In the genomic region with DNA sequence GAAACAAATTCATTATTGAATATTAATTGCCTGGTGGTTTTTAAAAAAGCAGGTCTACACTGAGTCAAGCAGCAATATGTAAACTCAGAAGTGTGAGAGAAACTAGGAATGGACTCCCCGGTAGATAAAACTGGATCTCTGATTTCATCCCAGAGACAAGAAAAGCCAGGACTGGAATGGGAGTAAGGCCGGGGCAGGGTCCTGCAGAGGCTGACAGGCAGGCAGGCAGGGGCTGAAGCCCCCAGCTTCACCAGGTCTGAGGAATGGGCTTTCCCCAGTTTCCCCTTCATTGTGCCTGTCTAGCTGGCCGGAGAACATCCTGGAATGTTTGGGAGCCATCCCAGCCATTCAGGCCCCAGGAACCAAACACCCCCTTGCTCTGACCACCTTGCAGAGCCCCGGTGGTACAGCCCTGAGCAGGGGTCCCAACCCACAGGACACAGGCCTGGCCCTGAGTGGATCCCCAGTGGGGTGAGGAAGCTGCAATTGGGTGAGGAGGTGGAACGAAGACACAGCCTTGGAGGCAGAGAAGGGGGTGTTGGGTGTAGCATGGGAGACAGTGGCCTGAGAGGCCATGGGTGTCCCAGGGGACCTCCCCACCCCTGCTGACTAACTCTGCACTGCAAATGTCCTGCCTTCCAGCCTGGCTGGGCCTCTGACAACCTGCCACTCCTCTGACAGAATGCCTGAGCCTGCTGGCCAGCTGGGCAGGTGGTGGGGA, we compare ENCODE assay signal across 17 cellular contexts. TPM values are rescaled to one million over a fixed set of nuclear protein-coding genes. Genes with fewer than 3 reads are reported as not detected.
A peak's percentile ranks its signal among the peaks of the same experiment; 100 is the strongest.
DNase-seq lines count a peak whose midpoint lies in the region; ATAC-seq and TF ChIP-seq lines count a peak whose summit lies in the region.
"Had no signal": no experiment of that assay in that cellular context is flagged by ENCODE, and none has a peak within 500 bp of the region (broad histone marks: within the 10 kb centered on the region; RNA-seq: fewer than 3 reads in every experiment).

No MANE protein-coding gene starts in this region.

- H3K79me2 ChIP-seq in OCI-LY7 (ENCODE audit: insufficient read depth, low read depth, low read length): no peaks in the 10 kb centered on the region

- H3K27me3 Mint-ChIP-seq in WTC11 (ENCODE audit: low read depth) (no peaks in the 10 kb centered on the region), osteocyte (ENCODE audit: unreplicated experiment) (no peaks in the 10 kb centered on the region)

- CTCF ChIA-PET in IMR-90 (lab: Yijun Ruan, JAX) (interaction anchor here (1.1 kb wide), 1 partner anchor 31 kb away, joined by 4 read pairs; a partner anchor contains a TSS), WTC11 (lab: Charles Lee) (no interaction called here), OCI-LY7 (lab: Charles Lee; ENCODE audit: unreplicated experiment) (no interaction called here)

- H2BK5ac ChIP-seq in IMR-90 (ENCODE audit: low read depth, low read length, poor library complexity, severe bottlenecking) (no peak overlapping the region), mesenchymal stem cell (ENCODE audit: low read depth, low read length, poor library complexity, severe bottlenecking) (no peak overlapping the region)

- H3K36me3 Mint-ChIP-seq in WTC11 (no peaks in the 10 kb centered on the region), osteocyte (ENCODE audit: unreplicated experiment) (no peaks in the 10 kb centered on the region)
- H3K36me3 Mint-ChIP-seq: CD4-positive, CD25-positive, alpha-beta regulatory T cell; IgD-negative memory B cell had no signal

- no peak overlapping the region for H2BK20ac ChIP-seq in IMR-90 (ENCODE audit: low read depth, low read length)

- H2AK9ac ChIP-seq in IMR-90 (replicated peaks; ENCODE audit: low read depth, low read length, poor library complexity): no peak overlapping the region

- H3K4me3 ChIP-seq in IMR-90 (ENCODE audit: insufficient read depth, low read depth, low read length) (no peak overlapping the region), mesenchymal stem cell (ENCODE audit: insufficient read depth in 1 of 2, low read depth in 1 of 2, low read length in 2 of 2) (no peak overlapping the region), OCI-LY7 (ENCODE audit: low read depth, low read length, poor library complexity, severe bottlenecking) (no peak overlapping the region), uterus (no peak overlapping the region)
- H3K4me3 ChIP-seq: SJSA1 had no signal

- H3K9me1 ChIP-seq in IMR-90 (ENCODE audit: insufficient read depth, low read length): no peaks in the 10 kb centered on the region

- DNase-seq in IMR-90 (no peak), WTC11 (ENCODE audit: low spot score) (no peak), mesenchymal stem cell (no peak), osteocyte (ENCODE audit: extremely low spot score, unreplicated experiment) (peak; percentile 70), OCI-LY7 (ENCODE audit: low spot score) (no peak), NCI-H1694 treated with DMSO at 0.1 percent for 48 hours (lab: John Stamatoyannopoulos, UW) (no peak), uterus (no peak)
- DNase-seq: CD4-positive, CD25-positive, alpha-beta regulatory T cell; DMS79; GOT3; NCI-H1417; NCI-H187; NCI-H446; NCI-H526; OCI-M1 had no signal

- POLR2A ChIA-PET in IMR-90 (lab: Charles Lee; ENCODE audit: unreplicated experiment): no interaction called here
- POLR2A ChIA-PET in WTC11 (lab: Charles Lee): no interaction called here
- POLR2A ChIA-PET in OCI-LY7 (lab: Charles Lee): no interaction called here

- no peaks in the 10 kb centered on the region for H3K4me1 ChIP-seq in IMR-90 (ENCODE audit: control insufficient read depth, insufficient read depth, low read length)
- H3K4me1 ChIP-seq in mesenchymal stem cell (ENCODE audit: control insufficient read depth, insufficient read depth, low read depth, low read length): no peaks in the 10 kb centered on the region
- no peaks in the 10 kb centered on the region for H3K4me1 ChIP-seq in OCI-LY7 (ENCODE audit: insufficient read depth, low read length, poor library complexity, severe bottlenecking)
- H3K4me1 ChIP-seq in uterus: no peaks in the 10 kb centered on the region
- H3K4me1 ChIP-seq: SJSA1 had no signal

- H4K8ac ChIP-seq in IMR-90 (ENCODE audit: low read depth in 2 of 2, low read length in 2 of 2) (no peak overlapping the region), mesenchymal stem cell (ENCODE audit: low read length) (peak overlapping the region; percentile 36)

- TF ChIP-seq RAD21 in IMR-90 (IDR thresholded peaks at IDR 0.05; ENCODE audit: low read length): no peak

- H3K36me3 ChIP-seq in IMR-90 (ENCODE audit: control insufficient read depth, insufficient read depth, low read length) (no peaks in the 10 kb centered on the region), mesenchymal stem cell (ENCODE audit: control insufficient read depth in 1 of 2, insufficient read depth in 2 of 2, low read depth in 1 of 2, low read length in 2 of 2) (no peaks in the 10 kb centered on the region), OCI-LY7 (ENCODE audit: insufficient read depth, low read length) (no peaks in the 10 kb centered on the region), uterus (no peaks in the 10 kb centered on the region)
- H3K36me3 ChIP-seq: SJSA1 had no signal

- in situ Hi-C loops in IMR-90 (cut with MboI; ENCODE audit: low sequenced_read_pairs): no loop called here

- H3K27me3 ChIP-seq in IMR-90 (ENCODE audit: control insufficient read depth, insufficient read depth, low read length): peaks cover 20% of the 10 kb centered on the region
- H3K27me3 ChIP-seq in mesenchymal stem cell (ENCODE audit: control insufficient read depth in 1 of 2, insufficient read depth in 1 of 2, low read length in 2 of 2): peaks cover 3 to 17% of the 10 kb centered on the region in 2 experiments
- H3K27me3 ChIP-seq in uterus: no peaks in the 10 kb centered on the region

- H3K14ac ChIP-seq in IMR-90 (replicated peaks; ENCODE audit: low read depth, low read length): no peak overlapping the region
- H3K14ac ChIP-seq in mesenchymal stem cell (ENCODE audit: low read length in 2 of 2): peak overlapping the region in 1 of 2 experiments; percentile 61

- H2BK15ac ChIP-seq in IMR-90 (ENCODE audit: low read depth, low read length): no peak overlapping the region
- H2BK15ac ChIP-seq in mesenchymal stem cell (ENCODE audit: low read depth, poor library complexity, severe bottlenecking): no peak overlapping the region

- H3K9me3 ChIP-seq in IMR-90 (ENCODE audit: control insufficient read depth, insufficient read depth, low read length) (no peaks in the 10 kb centered on the region), mesenchymal stem cell (ENCODE audit: control insufficient read depth, low read length) (no peaks in the 10 kb centered on the region), OCI-LY7 (ENCODE audit: low read length) (no peaks in the 10 kb centered on the region), uterus (no peaks in the 10 kb centered on the region)
- H3K9me3 ChIP-seq: SJSA1 had no signal

- no peak for TF ChIP-seq CTCF in IMR-90 (conservative IDR thresholded peaks at IDR 0.05; ENCODE audit: low read depth, low read length)
- no peak for TF ChIP-seq CTCF in WTC11 (IDR thresholded peaks at IDR 0.05)
- TF ChIP-seq CTCF in osteocyte (IDR thresholded peaks at IDR 0.05): no peak
- TF ChIP-seq CTCF in OCI-LY7 (conservative IDR thresholded peaks at IDR 0.05; ENCODE audit: low read length): no peak
- TF ChIP-seq CTCF in uterus (IDR thresholded peaks at IDR 0.05): no peak

- peak overlapping the region in 1 of 2 experiments; percentile 35 for H2BK12ac ChIP-seq in mesenchymal stem cell (ENCODE audit: low read length in 2 of 2)

- H3K27ac Mint-ChIP-seq in WTC11 (no peak overlapping the region), osteocyte (ENCODE audit: unreplicated experiment) (no peak overlapping the region)
- H3K27ac Mint-ChIP-seq: CD4-positive, CD25-positive, alpha-beta regulatory T cell had no signal

- H3K4me2 ChIP-seq in IMR-90 (ENCODE audit: low read depth, low read length) (no peak overlapping the region), mesenchymal stem cell (ENCODE audit: low read length, poor library complexity, severe bottlenecking) (no peak overlapping the region), OCI-LY7 (ENCODE audit: low read length) (no peak overlapping the region)

- dilution Hi-C loops in IMR-90 (cut with HindIII; ENCODE audit: low sequenced_read_pairs, unreplicated experiment): no loop called here

- H3K9ac ChIP-seq in IMR-90 (ENCODE audit: low read depth, low read length) (no peak overlapping the region), mesenchymal stem cell (ENCODE audit: low read length) (no peak overlapping the region)

- H3K4ac ChIP-seq in IMR-90 (ENCODE audit: low read depth, low read length): no peak overlapping the region
- H3K4ac ChIP-seq in mesenchymal stem cell (ENCODE audit: low read depth in 1 of 2, low read length in 2 of 2): no peak overlapping the region

- ATAC-seq in IMR-90 (ENCODE audit: low read depth) (peak; percentile 36; the same call in 1 of the 2 replicates), WTC11 (peak; percentile 27)

- TF ChIP-seq POLR2A in IMR-90 (IDR thresholded peaks at IDR 0.05; ENCODE audit: low read depth, low read length): no peak
- no peak for TF ChIP-seq POLR2A in uterus (IDR thresholded peaks at IDR 0.05)

- H2BK120ac ChIP-seq in IMR-90 (ENCODE audit: low read depth, low read length) (no peak overlapping the region), mesenchymal stem cell (ENCODE audit: low read depth, low read length) (no peak overlapping the region)

- H4K5ac ChIP-seq in IMR-90 (ENCODE audit: low read depth, low read length): no peak overlapping the region

- H4K91ac ChIP-seq in IMR-90 (ENCODE audit: insufficient read depth, low read depth, low read length) (no peak overlapping the region), mesenchymal stem cell (ENCODE audit: low read length) (no peak overlapping the region)

- H3K18ac ChIP-seq in IMR-90 (ENCODE audit: low read depth, low read length) (no peak overlapping the region), mesenchymal stem cell (ENCODE audit: low read depth in 1 of 2, low read length in 2 of 2) (no peak overlapping the region)

- no peaks in the 10 kb centered on the region for H3K79me1 ChIP-seq in IMR-90 (ENCODE audit: low read depth in 1 of 2, low read length in 2 of 2)
- no peaks in the 10 kb centered on the region for H3K79me1 ChIP-seq in mesenchymal stem cell (replicated peaks; ENCODE audit: low read length, poor library complexity, severe bottlenecking)

- H4K20me1 ChIP-seq in IMR-90 (ENCODE audit: insufficient read depth, low read length) (no peaks in the 10 kb centered on the region), OCI-LY7 (ENCODE audit: insufficient read depth, low read length) (no peaks in the 10 kb centered on the region)

- H3K56ac ChIP-seq in IMR-90 (ENCODE audit: extremely low read depth, insufficient read depth, low read length): no peak overlapping the region

- BruUV-seq in IMR-90 (replicated peaks; lab: Mats Ljungman, UMichigan): no TSS peak
- BruUV-seq in OCI-LY7 (replicated peaks; lab: Mats Ljungman, UMichigan): no TSS peak

- H3K9me2 ChIP-seq in OCI-LY7 (ENCODE audit: insufficient read depth, low read length): no peaks in the 10 kb centered on the region

- H3K4me3 Mint-ChIP-seq in WTC11: no peak overlapping the region
- no peak overlapping the region for H3K4me3 Mint-ChIP-seq in osteocyte (ENCODE audit: unreplicated experiment)
- H3K4me3 Mint-ChIP-seq: CD4-positive, CD25-positive, alpha-beta regulatory T cell; IgD-negative memory B cell had no signal

- no peak overlapping the region for H2AFZ ChIP-seq in IMR-90 (replicated peaks; ENCODE audit: low read length, poor library complexity)
- no peak overlapping the region for H2AFZ ChIP-seq in mesenchymal stem cell (ENCODE audit: low read depth, low read length)
- no peak overlapping the region for H2AFZ ChIP-seq in OCI-LY7 (ENCODE audit: low read length)

- intact Hi-C loops in IMR-90 (cut with micrococcal nuclease): no loop called here
- intact Hi-C loops in OCI-LY7 (cut with micrococcal nuclease; ENCODE audit: unreplicated experiment): no loop called here
- intact Hi-C loops in uterus (cut with DNase I; ENCODE audit: low total_unique reads): no loop called here

- H3K9me3 Mint-ChIP-seq in WTC11: no peaks in the 10 kb centered on the region
- no peaks in the 10 kb centered on the region for H3K9me3 Mint-ChIP-seq in osteocyte (ENCODE audit: unreplicated experiment)
- H3K9me3 Mint-ChIP-seq: IgD-negative memory B cell had no signal

- no peak overlapping the region for H3K27ac ChIP-seq in IMR-90 (ENCODE audit: insufficient read depth, low read length)
- H3K27ac ChIP-seq in mesenchymal stem cell (ENCODE audit: low read length, poor library complexity, severe bottlenecking): no peak overlapping the region
- no peak overlapping the region for H3K27ac ChIP-seq in OCI-LY7 (ENCODE audit: low read depth, low read length, poor library complexity, severe bottlenecking)
- no peak overlapping the region for H3K27ac ChIP-seq in uterus
- H3K27ac ChIP-seq: SJSA1 had no signal

- whole genome bisulfite sequencing in IMR-90 (ENCODE audit: extremely low coverage in 2 of 2, insufficient read length in 1 of 2), 2 experiments: 17% methylated on average over 2 of the region's 5 CpGs; no CpG with 5 or more reads in 1 of the 2 experiments
- 66% methylated on average over 5 of the region's 5 CpGs for WGBS in mesenchymal stem cell

- H2AK5ac ChIP-seq in IMR-90 (ENCODE audit: low read depth, low read length) (no peak overlapping the region), mesenchymal stem cell (ENCODE audit: low read length, severe bottlenecking) (no peak overlapping the region)

- H3K23ac ChIP-seq in IMR-90 (ENCODE audit: low read depth, low read length) (no peak overlapping the region), mesenchymal stem cell (ENCODE audit: low read length in 2 of 2) (peak overlapping the region in 1 of 2 experiments; percentile 19)

- H3K4me1 Mint-ChIP-seq in WTC11 (peaks cover 6% of the 10 kb centered on the region; the same call in 1 of the 2 replicates), osteocyte (ENCODE audit: unreplicated experiment) (no peaks in the 10 kb centered on the region)
- H3K4me1 Mint-ChIP-seq: CD4-positive, CD25-positive, alpha-beta regulatory T cell; IgD-negative memory B cell had no signal

RNA-seq across cellular contexts. Expression of a gene that starts 31.7 kb away (rescaled TPM):
- total RNA-seq in IMR-90 (2012; rRNA removed) (2.5 and 3.0 TPM in 2 replicates), WTC11 (2021) (3.1 to 4.1 TPM (median 3.3 TPM) in 3 replicates), osteocyte (6.3 and 8.5 TPM in 2 replicates), OCI-LY7 (2022) (5.3 and 6.7 TPM in 2 replicates), uterus (10 to 100 TPM in 1 of 4 donors, 1 to 10 TPM in 2, under 1 TPM in 1; 0.26 to 12.7 (median 6.5) TPM)
- 2.3 and 3.4 TPM in 2 replicates for polyA plus RNA-seq in IMR-90 (2012; rRNA removed)
- polyA plus RNA-seq in IMR-90 (2012; cell fraction: cytosol; rRNA removed): 1.6 and 2.0 TPM in 2 replicates
- polyA plus RNA-seq in IMR-90 (2012; cell fraction: nucleus; rRNA removed; ENCODE audit: low replicate concordance): 7.3 and 13.9 TPM in 2 replicates
- 2.0 TPM for polyA plus RNA-seq in mesenchymal stem cell (2013, experiment 1 of 2)
- polyA plus RNA-seq in mesenchymal stem cell (2013, experiment 2 of 2): 2.1 TPM
- 7.0 and 7.2 TPM in 2 replicates for total RNA-seq in OCI-LY7 (2014; rRNA removed; shearing (Covaris generic))

RNA-seq across cellular contexts. Expression of a gene that starts 32.8 kb away (rescaled TPM):
- total RNA-seq in IMR-90 (2012; rRNA removed) (under 0.01 TPM in 1 of 2 replicates, not detected in the other), WTC11 (2021) (0.09 TPM in 1 of 3 replicates, not detected in the others), osteocyte (0.30 and 0.47 TPM in 2 replicates), OCI-LY7 (2022) (not detected in 2 replicates), uterus (under 1 TPM in 1 of 4 donors, not detected in 3; 0.28 TPM)
- polyA plus RNA-seq in IMR-90 (2012; rRNA removed): 0.07 and 0.10 TPM in 2 replicates
- polyA plus RNA-seq in IMR-90 (2012; cell fraction: cytosol; rRNA removed): 0.04 and 0.14 TPM in 2 replicates
- polyA plus RNA-seq in IMR-90 (2012; cell fraction: nucleus; rRNA removed; ENCODE audit: low replicate concordance): 0.36 and 0.62 TPM in 2 replicates
- not detected for polyA plus RNA-seq in mesenchymal stem cell (2013, experiment 1 of 2)
- polyA plus RNA-seq in mesenchymal stem cell (2013, experiment 2 of 2): 0.03 TPM
- total RNA-seq in OCI-LY7 (2014; rRNA removed; shearing (Covaris generic)): not detected in 2 replicates
- total RNA-seq: CD4-positive, CD25-positive, alpha-beta regulatory T cell; SJSA1 had no signal
- polyA plus RNA-seq: CD4-positive, CD25-positive, alpha-beta regulatory T cell; IgD-negative memory B cell had no signal

RNA-seq across cellular contexts. Expression of a gene that starts 49.3 kb away (rescaled TPM):
- total RNA-seq in IMR-90 (2012; rRNA removed) (under 0.01 TPM in 2 replicates), WTC11 (2021) (0.16 to 0.42 TPM (median 0.30 TPM) in 3 replicates), osteocyte (0.99 and 1.2 TPM in 2 replicates), OCI-LY7 (2022) (0.27 TPM in 1 of 2 replicates, not detected in the other), uterus (under 1 TPM in 2 of 4 donors, not detected in 2; under 0.01 to 0.70 TPM)
- polyA plus RNA-seq in IMR-90 (2012; rRNA removed): 0.22 and 0.29 TPM in 2 replicates
- 0.02 TPM in 1 of 2 replicates, not detected in the other for polyA plus RNA-seq in IMR-90 (2012; cell fraction: cytosol; rRNA removed)
- 1.4 and 1.8 TPM in 2 replicates for polyA plus RNA-seq in IMR-90 (2012; cell fraction: nucleus; rRNA removed; ENCODE audit: low replicate concordance)
- 0.06 TPM for polyA plus RNA-seq in mesenchymal stem cell (2013, experiment 1 of 2)
- 0.05 TPM for polyA plus RNA-seq in mesenchymal stem cell (2013, experiment 2 of 2)
- total RNA-seq in OCI-LY7 (2014; rRNA removed; shearing (Covaris generic)): 0.13 TPM in 2 replicates
- total RNA-seq: SJSA1 had no signal
- polyA plus RNA-seq: IgD-negative memory B cell had no signal
